Comparison of ENCODE assay signal across 8 cellular contexts in genomic region chr4:153223418-153223792, GRCh38. TPM values are rescaled to one million over a fixed set of nuclear protein-coding genes. Genes with fewer than 3 reads are reported as not detected.
A peak's percentile ranks its signal among the peaks of the same experiment; 100 is the strongest.
DNase-seq lines count a peak whose midpoint lies in the region; ATAC-seq and TF ChIP-seq lines count a peak whose summit lies in the region.

No MANE protein-coding gene starts in this region.

- no peak overlapping the region for H3K27ac ChIP-seq in DOHH2 (ENCODE audit: low read depth, low read length)
- H3K27ac ChIP-seq in neural cell (ENCODE audit: low read length), result peak overlapping the region; percentile 86

- H3K36me3 ChIP-seq in DOHH2 (ENCODE audit: control insufficient read depth, low read length), result no peaks in the 10 kb centered on the region
- no peaks in the 10 kb centered on the region for H3K36me3 ChIP-seq in neural cell (ENCODE audit: insufficient read depth, low read length)

- H3K36me3 Mint-ChIP-seq in effector memory CD8-positive, alpha-beta T cell (ENCODE audit: insufficient read depth), result no peaks in the 10 kb centered on the region

- peaks cover 0 to 9% of the 10 kb centered on the region in 2 donors for H3K4me1 Mint-ChIP-seq in effector memory CD8-positive, alpha-beta T cell (ENCODE audit: low read depth in 2 of 2)

- DNase-seq in M059J (ENCODE audit: low read depth), result peak; percentile 20
- DNase-seq in effector memory CD8-positive, alpha-beta T cell, result no peak
- no peak for DNase-seq in GM13977 (ENCODE audit: low spot score)
- no peak for DNase-seq in NCI-H187 (lab: John Stamatoyannopoulos, UW)

- peaks cover 46 to 84% of the 10 kb centered on the region in 2 donors for H3K27me3 Mint-ChIP-seq in effector memory CD8-positive, alpha-beta T cell

- H3K9me2 ChIP-seq in DOHH2 (replicated peaks; ENCODE audit: control insufficient read depth, low read length), result no peaks in the 10 kb centered on the region
- no peaks in the 10 kb centered on the region for H3K9me2 ChIP-seq in neural cell (ENCODE audit: insufficient read depth, low read length)

- peak overlapping the region; percentile 67 for H3K4me3 ChIP-seq in DOHH2 (ENCODE audit: low read length)
- H3K4me3 ChIP-seq in neural cell (ENCODE audit: low read length), result peak overlapping the region; percentile 83

- H3K4me1 ChIP-seq in DOHH2 (ENCODE audit: control insufficient read depth, low read length), result peaks cover 18% of the 10 kb centered on the region

- H3K27ac Mint-ChIP-seq in effector memory CD8-positive, alpha-beta T cell, result no peak overlapping the region

- peak overlapping the region; percentile 71 to 86 for H3K4me3 Mint-ChIP-seq in effector memory CD8-positive, alpha-beta T cell

- in situ Hi-C loops in GM13977 (cut with MboI; ENCODE audit: low pct_unique_long_range_greater_than_20kb, low sequenced_read_pairs, unreplicated experiment), result no loop called here

- no peak for ATAC-seq in effector memory CD8-positive, alpha-beta T cell (replicated peaks)
- ATAC-seq in HG02973 (IDR thresholded peaks at IDR 0.05; ENCODE audit: unreplicated experiment), result no peak
- ATAC-seq in GM18861 (IDR thresholded peaks at IDR 0.05; ENCODE audit: unreplicated experiment), result no peak

- H3K9ac ChIP-seq in neural cell (ENCODE audit: low read length), result peak overlapping the region; percentile 86

- no peak for TF ChIP-seq RAD21 in neural cell (conservative IDR thresholded peaks at IDR 0.05)

- H3K27me3 ChIP-seq in DOHH2 (ENCODE audit: control insufficient read depth, low read length) (peaks cover 22% of the 10 kb centered on the region), neural cell (ENCODE audit: insufficient read depth, low read depth, low read length) (no peaks in the 10 kb centered on the region)

- no peaks in the 10 kb centered on the region for H3K79me2 ChIP-seq in DOHH2 (ENCODE audit: control insufficient read depth, low read length)
- peaks cover 85% of the 10 kb centered on the region for H3K79me2 ChIP-seq in neural cell (replicated peaks; ENCODE audit: insufficient read depth, low read length)

- H2AFZ ChIP-seq in neural cell (ENCODE audit: low read depth, low read length), result no peak overlapping the region

- no peak for TF ChIP-seq EP300 in neural cell (conservative IDR thresholded peaks at IDR 0.05; ENCODE audit: poor library complexity, severe bottlenecking)

- H3F3A ChIP-seq in DOHH2 (ENCODE audit: control insufficient read depth, insufficient read depth) (peaks cover 8% of the 10 kb centered on the region), neural cell (ENCODE audit: insufficient read depth, low read length, poor library complexity, severe bottlenecking) (no peaks in the 10 kb centered on the region)

- peaks cover 19% of the 10 kb centered on the region for H3K9me3 ChIP-seq in DOHH2 (ENCODE audit: control insufficient read depth, insufficient read depth, low read length)
- H3K9me3 ChIP-seq in neural cell (ENCODE audit: low read length), result no peaks in the 10 kb centered on the region

- TF ChIP-seq CTCF in DOHH2 (IDR thresholded peaks at IDR 0.05; ENCODE audit: low read depth, low read length, poor library complexity, severe bottlenecking) (no peak), neural cell (IDR thresholded peaks at IDR 0.05; ENCODE audit: poor library complexity, severe bottlenecking) (no peak), GM13977 (IDR thresholded peaks at IDR 0.05; ENCODE audit: extremely low read depth, insufficient read depth, missing control alignments) (no peak)

- H4K20me1 ChIP-seq in DOHH2 (ENCODE audit: control insufficient read depth, insufficient read depth, low read depth, low read length) (no peaks in the 10 kb centered on the region), neural cell (ENCODE audit: insufficient read depth) (no peaks in the 10 kb centered on the region)

- peak overlapping the region; percentile 91 for H3K4me2 ChIP-seq in DOHH2 (ENCODE audit: low read length)
- H3K4me2 ChIP-seq in neural cell (ENCODE audit: low read length), result peak overlapping the region; percentile 86

- H3K9me3 Mint-ChIP-seq in effector memory CD8-positive, alpha-beta T cell, result no peaks in the 10 kb centered on the region

TF ChIP-seq in neural cell, 6 proteins besides CTCF, POLR2A, EP300 and RAD21:
- TF ChIP-seq POLR2AphosphoS5 (IDR thresholded peaks at IDR 0.05) (no peak), EZH2 (IDR thresholded peaks at IDR 0.05; ENCODE audit: borderline replicate concordance, insufficient read depth, low read length, poor library complexity, severe bottlenecking) (no peak), MXI1 (conservative IDR thresholded peaks at IDR 0.05; ENCODE audit: poor library complexity, severe bottlenecking) (no peak), TAF1 (IDR thresholded peaks at IDR 0.05; ENCODE audit: low read depth) (no peak), SMC3 (conservative IDR thresholded peaks at IDR 0.05; ENCODE audit: poor library complexity) (no peak), REST (IDR thresholded peaks at IDR 0.05; ENCODE audit: borderline replicate concordance) (no peak)

RNA-seq across cellular contexts. Expression of gene TRIM2, which starts 19.2 kb away (rescaled TPM):
- total RNA-seq in M059J (2014; rRNA removed; shearing (Covaris generic)), result 13.2 and 18.4 TPM in 2 replicates
- 218 and 261 TPM in 2 replicates for polyA plus RNA-seq in neural cell
- 723 and 816 TPM in 2 replicates for polyA minus RNA-seq in neural cell
